ENCODE assay signal across 1 cellular context in genomic region chr16:78443780-78444422, GRCh38.
TF ChIP-seq lines count a peak whose summit lies in the region.

No MANE protein-coding gene starts in this region.

TF ChIP-seq in K562, 482 proteins besides CTCF, POLR2A, EP300 and RAD21 (continued from another document):
- TF ChIP-seq CBFA2T2 (conservative IDR thresholded peaks at IDR 0.05): peak; percentile 64
- TF ChIP-seq EHMT2 (IDR thresholded peaks at IDR 0.05): no peak
- peak; percentile 72 for TF ChIP-seq TEAD4 (IDR thresholded peaks at IDR 0.05; ENCODE audit: low read length)
- TF ChIP-seq TEAD4 (CRISPR knock-in tag; IDR thresholded peaks at IDR 0.05; ENCODE audit: borderline replicate concordance): no peak
- peak; percentile 60 for TF ChIP-seq FOSL1 (tag; conservative IDR thresholded peaks at IDR 0.05)
- no peak for TF ChIP-seq HES1 (IDR thresholded peaks at IDR 0.05; ENCODE audit: low read depth)
- no peak for TF ChIP-seq ZNF384 (IDR thresholded peaks at IDR 0.05; ENCODE audit: low read depth, low read length)
- TF ChIP-seq CCAR2 (IDR thresholded peaks at IDR 0.05; ENCODE audit: low read depth, low read length): no peak
- TF ChIP-seq MXD1 (CRISPR knock-in tag; IDR thresholded peaks at IDR 0.05; ENCODE audit: borderline replicate concordance, poor library complexity, severe bottlenecking): no peak
- TF ChIP-seq SNAPC5 (CRISPR knock-in tag; IDR thresholded peaks at IDR 0.05): no peak
- no peak for TF ChIP-seq MYNN (IDR thresholded peaks at IDR 0.05)
- TF ChIP-seq MYNN (CRISPR knock-in tag; IDR thresholded peaks at IDR 0.05): no peak
- peak; percentile 48; the same call in 1 of the 2 replicates for TF ChIP-seq GATA2 (CRISPR knock-in tag; IDR thresholded peaks at IDR 0.05)
- no peak for TF ChIP-seq SRF (CRISPR knock-in tag; IDR thresholded peaks at IDR 0.05)
- TF ChIP-seq CBFA2T3 (IDR thresholded peaks at IDR 0.05): peak; percentile 79
- peak; percentile 81 for TF ChIP-seq ARID1B (IDR thresholded peaks at IDR 0.05)
- TF ChIP-seq XRCC5 (IDR thresholded peaks at IDR 0.05; ENCODE audit: low read depth, low read length): no peak
TF ChIP-seq in K562: peak in this region for 27.
